In genomic region chr1:107919953-107920352, GRCh38 we compare ENCODE assay signal across 1 cellular context.
TF ChIP-seq lines count a peak whose summit lies in the region.

No MANE protein-coding gene starts in this region.

TF ChIP-seq in WTC11, 78 proteins besides CTCF, POLR2A, EP300 and RAD21 (continued from another document):
- TF ChIP-seq FOXP4 (CRISPR knock-in tag; IDR thresholded peaks at IDR 0.05) (no peak), SMAD3 (CRISPR knock-in tag; IDR thresholded peaks at IDR 0.05; ENCODE audit: borderline replicate concordance) (no peak), ATF2 (CRISPR knock-in tag; IDR thresholded peaks at IDR 0.05; ENCODE audit: borderline replicate concordance, low read depth) (no peak), GTF2I (CRISPR knock-in tag; conservative IDR thresholded peaks at IDR 0.05) (no peak), ZNF671 (CRISPR knock-in tag; IDR thresholded peaks at IDR 0.05) (no peak), SMAD4 (CRISPR knock-in tag; IDR thresholded peaks at IDR 0.05) (no peak)
